ENCODE assay signal across 1 cellular context in the genomic region with DNA sequence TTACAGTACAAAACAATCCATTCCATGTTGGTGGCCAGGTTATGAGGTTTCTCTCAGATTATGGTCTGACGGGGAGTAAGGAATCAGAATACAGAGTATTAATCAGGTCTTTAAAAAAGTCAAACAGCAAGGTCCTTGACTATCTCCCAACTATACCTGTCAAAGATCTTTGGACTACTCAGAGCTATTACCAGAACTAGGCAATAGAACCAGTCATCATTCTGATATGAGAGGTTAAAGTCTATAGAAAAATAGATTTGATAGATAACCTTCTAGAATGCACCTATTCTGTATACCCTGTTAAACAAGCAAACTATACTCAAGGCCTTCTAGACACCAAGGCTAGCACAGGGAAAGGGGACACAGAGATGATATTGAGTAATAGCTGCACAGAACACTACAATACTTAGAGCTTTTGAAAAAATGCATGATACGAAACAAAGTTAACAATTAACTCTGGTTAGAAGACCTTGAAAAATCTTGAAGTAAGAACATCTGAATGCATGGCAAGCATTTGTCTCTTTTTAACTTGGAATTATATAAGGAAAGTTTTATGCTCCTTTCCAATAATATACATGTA.
TF ChIP-seq lines count a peak whose summit lies in the region.

No MANE protein-coding gene starts in this region.

TF ChIP-seq in SK-N-SH, 30 proteins besides CTCF, POLR2A, EP300 and RAD21 (continued from another document):
- TF ChIP-seq, protein P1, sequence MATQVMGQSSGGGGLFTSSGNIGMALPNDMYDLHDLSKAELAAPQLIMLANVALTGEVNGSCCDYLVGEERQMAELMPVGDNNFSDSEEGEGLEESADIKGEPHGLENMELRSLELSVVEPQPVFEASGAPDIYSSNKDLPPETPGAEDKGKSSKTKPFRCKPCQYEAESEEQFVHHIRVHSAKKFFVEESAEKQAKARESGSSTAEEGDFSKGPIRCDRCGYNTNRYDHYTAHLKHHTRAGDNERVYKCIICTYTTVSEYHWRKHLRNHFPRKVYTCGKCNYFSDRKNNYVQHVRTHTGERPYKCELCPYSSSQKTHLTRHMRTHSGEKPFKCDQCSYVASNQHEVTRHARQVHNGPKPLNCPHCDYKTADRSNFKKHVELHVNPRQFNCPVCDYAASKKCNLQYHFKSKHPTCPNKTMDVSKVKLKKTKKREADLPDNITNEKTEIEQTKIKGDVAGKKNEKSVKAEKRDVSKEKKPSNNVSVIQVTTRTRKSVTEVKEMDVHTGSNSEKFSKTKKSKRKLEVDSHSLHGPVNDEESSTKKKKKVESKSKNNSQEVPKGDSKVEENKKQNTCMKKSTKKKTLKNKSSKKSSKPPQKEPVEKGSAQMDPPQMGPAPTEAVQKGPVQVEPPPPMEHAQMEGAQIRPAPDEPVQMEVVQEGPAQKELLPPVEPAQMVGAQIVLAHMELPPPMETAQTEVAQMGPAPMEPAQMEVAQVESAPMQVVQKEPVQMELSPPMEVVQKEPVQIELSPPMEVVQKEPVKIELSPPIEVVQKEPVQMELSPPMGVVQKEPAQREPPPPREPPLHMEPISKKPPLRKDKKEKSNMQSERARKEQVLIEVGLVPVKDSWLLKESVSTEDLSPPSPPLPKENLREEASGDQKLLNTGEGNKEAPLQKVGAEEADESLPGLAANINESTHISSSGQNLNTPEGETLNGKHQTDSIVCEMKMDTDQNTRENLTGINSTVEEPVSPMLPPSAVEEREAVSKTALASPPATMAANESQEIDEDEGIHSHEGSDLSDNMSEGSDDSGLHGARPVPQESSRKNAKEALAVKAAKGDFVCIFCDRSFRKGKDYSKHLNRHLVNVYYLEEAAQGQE (IDR thresholded peaks at IDR 0.05; ENCODE audit: low read depth, low read length), result no peak
- TF ChIP-seq, protein P2, sequence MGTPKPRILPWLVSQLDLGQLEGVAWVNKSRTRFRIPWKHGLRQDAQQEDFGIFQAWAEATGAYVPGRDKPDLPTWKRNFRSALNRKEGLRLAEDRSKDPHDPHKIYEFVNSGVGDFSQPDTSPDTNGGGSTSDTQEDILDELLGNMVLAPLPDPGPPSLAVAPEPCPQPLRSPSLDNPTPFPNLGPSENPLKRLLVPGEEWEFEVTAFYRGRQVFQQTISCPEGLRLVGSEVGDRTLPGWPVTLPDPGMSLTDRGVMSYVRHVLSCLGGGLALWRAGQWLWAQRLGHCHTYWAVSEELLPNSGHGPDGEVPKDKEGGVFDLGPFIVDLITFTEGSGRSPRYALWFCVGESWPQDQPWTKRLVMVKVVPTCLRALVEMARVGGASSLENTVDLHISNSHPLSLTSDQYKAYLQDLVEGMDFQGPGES (IDR thresholded peaks at IDR 0.05; ENCODE audit: low read depth, low read length), result no peak
- no peak for TF ChIP-seq MXI1 (IDR thresholded peaks at IDR 0.05; ENCODE audit: low read depth, low read length)
- TF ChIP-seq FOXM1 (IDR thresholded peaks at IDR 0.05; ENCODE audit: low read depth), result no peak
- TF ChIP-seq, protein P3, sequence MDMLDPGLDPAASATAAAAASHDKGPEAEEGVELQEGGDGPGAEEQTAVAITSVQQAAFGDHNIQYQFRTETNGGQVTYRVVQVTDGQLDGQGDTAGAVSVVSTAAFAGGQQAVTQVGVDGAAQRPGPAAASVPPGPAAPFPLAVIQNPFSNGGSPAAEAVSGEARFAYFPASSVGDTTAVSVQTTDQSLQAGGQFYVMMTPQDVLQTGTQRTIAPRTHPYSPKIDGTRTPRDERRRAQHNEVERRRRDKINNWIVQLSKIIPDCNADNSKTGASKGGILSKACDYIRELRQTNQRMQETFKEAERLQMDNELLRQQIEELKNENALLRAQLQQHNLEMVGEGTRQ (IDR thresholded peaks at IDR 0.05; ENCODE audit: borderline replicate concordance, low read depth, low read length), result no peak
